ENCODE assay signal across 25 cellular contexts in genomic region chr7:148954766-148955165, GRCh38.
"Had no signal": no experiment of that assay in that cellular context is flagged by ENCODE, and none has a peak within 500 bp of the region (broad histone marks: within the 10 kb centered on the region; RNA-seq: fewer than 3 reads in every experiment).

No MANE protein-coding gene starts in this region.

- ATAC-seq: activated CD8-positive, alpha-beta T cell treated with anti-CD3 and anti-CD28 coated beads for 36 hours; activated naive CD4-positive, alpha-beta T cell treated with anti-CD3 and anti-CD28 coated beads, Interleukin-2, amount 50 U/mL, for 72 hours; activated T-cell treated with anti-CD3 and anti-CD28 coated beads, Interleukin-2, amount 50 U/mL, for 72 hours; activated T-helper 17 cell treated with anti-CD3 and anti-CD28 coated beads, Interleukin-2, amount 50 U/mL, for 72 hours; PC-3 had no signal

- H3K27me3 ChIP-seq: adrenal gland, MG63 had no signal

- H3K4me1 ChIP-seq: adrenal gland had no signal

- H3K9me3 ChIP-seq: adrenal gland, MG63 had no signal

- DNase-seq: activated CD4-positive, alpha-beta T cell treated with anti-CD3 and anti-CD28 coated beads, Interleukin-2, amount 10 ng/mL, durations not matched to agents 24 days and 14 days; activated CD4-positive, alpha-beta T cell treated with anti-CD3 and anti-CD28 coated beads, Interleukin-2, amount 50 U/mL, for 4 hours; activated CD8-positive, alpha-beta T cell treated with anti-CD3 and anti-CD28 coated beads for 36 hours; activated gamma-delta T cell treated with Interleukin-2 at 50 U/mL for 16 hours; activated naive CD4-positive, alpha-beta T cell treated with anti-CD3 and anti-CD28 coated beads for 36 hours; activated T-cell treated with anti-CD3 and anti-CD28 coated beads, Interleukin-2, amount 50 U/mL, for 1 hour; activated T-cell treated with anti-CD3 and anti-CD28 coated beads, Interleukin-2, amount 50 U/mL, for 72 hours; adrenal gland; Kasumi-1; KG1; MG63; NCI-H1048; NCI-H1105 treated with DMSO at 0.1 percent for 48 hours; NCI-H1436 treated with DMSO at 0.1 percent for 48 hours; NCI-H1694 treated with DMSO at 0.1 percent for 48 hours; NCI-H2029; NCI-H345; NCI-H524 treated with DMSO at 0.1 percent for 48 hours; PC-3; Right ventricle myocardium superior; T1000; WERI-Rb-1 had no signal

- H3K4me3 ChIP-seq: adrenal gland, MG63 had no signal

- H3K36me3 ChIP-seq: adrenal gland, MG63, WERI-Rb-1 had no signal

- H3K27ac ChIP-seq: adrenal gland, RWPE1, WERI-Rb-1 had no signal
